ENCODE assay signal across 20 cellular contexts in the genomic region with DNA sequence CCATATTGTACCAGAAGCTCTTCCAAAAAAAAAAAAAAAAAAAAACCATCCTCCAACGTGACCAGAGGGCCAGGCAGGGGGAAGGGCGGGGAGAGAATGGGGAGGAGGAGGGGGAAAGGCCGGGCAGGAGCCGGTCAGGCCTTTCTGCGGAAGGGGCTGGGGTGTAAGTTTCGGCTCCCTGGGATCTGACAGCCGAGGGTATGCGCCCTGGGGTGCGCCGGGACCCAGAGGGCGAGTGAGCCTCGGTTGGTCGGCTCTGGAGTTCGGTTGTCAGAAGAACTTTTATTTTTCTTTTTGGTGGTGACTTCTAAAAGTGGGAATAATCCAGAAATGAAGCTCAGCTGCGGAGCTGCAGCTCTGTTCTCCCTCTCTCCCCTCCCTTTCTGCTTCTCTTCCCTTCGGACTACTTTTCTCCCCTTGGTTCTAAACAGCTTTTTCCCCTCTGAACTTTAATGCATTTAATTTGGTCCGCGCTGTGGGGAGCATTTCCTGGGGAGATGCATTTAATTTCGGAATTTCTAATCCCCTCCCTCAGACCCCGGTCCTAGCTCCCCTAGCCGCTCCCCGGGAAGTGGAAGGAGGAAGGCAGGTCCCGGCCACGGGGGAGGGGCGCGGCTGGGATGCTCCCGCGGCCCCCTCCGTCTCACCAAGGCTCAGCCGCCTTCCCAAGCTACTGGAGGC. TPM values are rescaled to one million over a fixed set of nuclear protein-coding genes. Genes with fewer than 3 reads are reported as not detected.
"Had no signal": no experiment of that assay in that cellular context is flagged by ENCODE, and none has a peak within 500 bp of the region (broad histone marks: within the 10 kb centered on the region; RNA-seq: fewer than 3 reads in every experiment).

No MANE protein-coding gene starts in this region.

- ATAC-seq: activated CD8-positive, alpha-beta T cell treated with anti-CD3 and anti-CD28 coated beads for 36 hours; activated T-cell treated with anti-CD3 and anti-CD28 coated beads, Interleukin-2, amount 50 U/mL, for 4 hours; heart left ventricle; left ventricle myocardium superior; naive thymus-derived CD8-positive, alpha-beta T cell; right lobe of liver had no signal

- H3K9me3 Mint-ChIP-seq: activated CD8-positive, alpha-beta T cell treated with anti-CD3 and anti-CD28 coated beads for 36 hours; activated naive CD4-positive, alpha-beta T cell treated with anti-CD3 and anti-CD28 coated beads, Interleukin-2, amount 50 U/mL, for 24 hours; activated T-cell treated with anti-CD3 and anti-CD28 coated beads, Interleukin-2, amount 50 U/mL, for 4 hours; memory B cell; naive thymus-derived CD8-positive, alpha-beta T cell; stimulated activated naive CD8-positive, alpha-beta T cell treated with anti-CD3 and anti-CD28 coated beads, Interleukin-15, Interleukin-2, amounts not matched to agents 100 ng/mL and 50 ng/mL, for 24 hours; type B pancreatic cell had no signal

- H3K4me3 ChIP-seq: adrenal gland, cardiac muscle cell, heart left ventricle, right lobe of liver, suprapubic skin had no signal

- H3K4me3 Mint-ChIP-seq: activated CD8-positive, alpha-beta T cell treated with anti-CD3 and anti-CD28 coated beads for 36 hours; activated naive CD4-positive, alpha-beta T cell treated with anti-CD3 and anti-CD28 coated beads, Interleukin-2, amount 50 U/mL, for 24 hours; activated T-cell treated with anti-CD3 and anti-CD28 coated beads, Interleukin-2, amount 50 U/mL, for 4 hours; stimulated activated naive CD8-positive, alpha-beta T cell treated with anti-CD3 and anti-CD28 coated beads, Interleukin-15, Interleukin-2, amounts not matched to agents 100 ng/mL and 50 ng/mL, for 24 hours had no signal

- H3K27ac Mint-ChIP-seq: activated CD8-positive, alpha-beta T cell treated with anti-CD3 and anti-CD28 coated beads for 36 hours; activated naive CD4-positive, alpha-beta T cell treated with anti-CD3 and anti-CD28 coated beads, Interleukin-2, amount 50 U/mL, for 24 hours; memory B cell; naive thymus-derived CD8-positive, alpha-beta T cell; progenitor cell of endocrine pancreas; stimulated activated naive CD8-positive, alpha-beta T cell treated with anti-CD3 and anti-CD28 coated beads, Interleukin-15, Interleukin-2, amounts not matched to agents 100 ng/mL and 50 ng/mL, for 24 hours; type B pancreatic cell had no signal

- H3K36me3 ChIP-seq: adrenal gland, cardiac muscle cell, heart left ventricle, right lobe of liver, suprapubic skin had no signal

- DNase-seq: activated CD4-positive, alpha-beta T cell treated with anti-CD3 and anti-CD28 coated beads for 48 hours; activated CD8-positive, alpha-beta T cell treated with anti-CD3 and anti-CD28 coated beads for 36 hours; activated effector memory CD4-positive, alpha-beta T cell treated with anti-CD3 and anti-CD28 coated beads, Interleukin-2, amount 50 U/mL, for 16 hours; activated T-cell treated with anti-CD3 and anti-CD28 coated beads, Interleukin-2, amount 50 U/mL, for 4 hours; adrenal gland; foreskin melanocyte; heart left ventricle; left ventricle myocardium superior; naive thymus-derived CD8-positive, alpha-beta T cell; occipital lobe; right lobe of liver; T-helper 2 cell had no signal

- H3K36me3 Mint-ChIP-seq: activated naive CD4-positive, alpha-beta T cell treated with anti-CD3 and anti-CD28 coated beads, Interleukin-2, amount 50 U/mL, for 24 hours; memory B cell; type B pancreatic cell had no signal

- H3K9me3 ChIP-seq: adrenal gland, heart left ventricle, right lobe of liver, suprapubic skin had no signal

- H3K27ac ChIP-seq: adrenal gland, cardiac muscle cell, heart left ventricle, right lobe of liver, suprapubic skin had no signal

RNA-seq across cellular contexts. Expression of a gene that starts 3.9 kb away (rescaled TPM):
- total RNA-seq: activated CD8-positive, alpha-beta T cell treated with anti-CD3 and anti-CD28 coated beads for 36 hours; activated T-cell treated with anti-CD3 and anti-CD28 coated beads, Interleukin-2, amount 50 U/mL, for 4 hours; cardiac muscle cell; heart left ventricle; left ventricle myocardium superior; mucosa of gallbladder; naive thymus-derived CD8-positive, alpha-beta T cell; occipital lobe; progenitor cell of endocrine pancreas; suprapubic skin had no signal
- polyA plus RNA-seq: cardiac muscle cell; heart left ventricle; naive thymus-derived CD8-positive, alpha-beta T cell had no signal
